In genomic region chr12:47281667-47282171, GRCh38 we compare ENCODE assay signal across 10 cellular contexts.
A peak's percentile ranks its signal among the peaks of the same experiment; 100 is the strongest.
DNase-seq lines count a peak whose midpoint lies in the region; ATAC-seq and TF ChIP-seq lines count a peak whose summit lies in the region.
"Had no signal": no experiment of that assay in that cellular context is flagged by ENCODE, and none has a peak within 500 bp of the region (broad histone marks: within the 10 kb centered on the region; RNA-seq: fewer than 3 reads in every experiment).

No MANE protein-coding gene starts in this region.

- DNase-seq in HFFc6 = no peak
- DNase-seq in T-helper 2 cell treated with Interferon-gamma antibody and Interleukin-4, amounts not matched to agents 5 μg/mL and 100 μg/mL, for 36 hours (ENCODE audit: low spot score) = peak; percentile 58
- DNase-seq in epithelial cell of esophagus (ENCODE audit: low read depth) = peak; percentile 56
- no peak for DNase-seq in smooth muscle cell (lab: John Stamatoyannopoulos, UW; ENCODE audit: unreplicated experiment)
- DNase-seq in NCI-H1694 (lab: John Stamatoyannopoulos, UW) = no peak
- no peak for DNase-seq in cerebellum (ENCODE audit: low spot score)
- DNase-seq: activated CD8-positive, alpha-beta memory T cell treated with anti-CD3 and anti-CD28 coated beads for 24 hours; NCI-H774 had no signal

- peaks cover 10% of the 10 kb centered on the region for H3F3A ChIP-seq in smooth muscle cell (ENCODE audit: low read depth)

- H3K79me2 ChIP-seq in smooth muscle cell (ENCODE audit: low read depth) = no peaks in the 10 kb centered on the region

- no peaks in the 10 kb centered on the region for H4K20me1 ChIP-seq in smooth muscle cell (ENCODE audit: low read depth)

- TF ChIP-seq CTCF in HFFc6 (IDR thresholded peaks at IDR 0.05) = no peak
- no peak for TF ChIP-seq CTCF in epithelial cell of esophagus (IDR thresholded peaks at IDR 0.05; ENCODE audit: insufficient read depth, low read depth, low read length, missing control alignments)
- no peak for TF ChIP-seq CTCF in smooth muscle cell (IDR thresholded peaks at IDR 0.05; ENCODE audit: borderline replicate concordance, insufficient read depth, poor library complexity, severe bottlenecking)

- peak overlapping the region; percentile 84 for H3K27ac ChIP-seq in smooth muscle cell (ENCODE audit: low read depth)
- H3K27ac ChIP-seq: breast epithelium had no signal

- peaks cover 48% of the 10 kb centered on the region for H3K4me1 Mint-ChIP-seq in HFFc6 (ENCODE audit: low read depth)
- peaks cover 41% of the 10 kb centered on the region for H3K4me1 Mint-ChIP-seq in T-helper 2 cell treated with Interferon-gamma antibody and Interleukin-4, amounts not matched to agents 5 μg/mL and 100 μg/mL, for 36 hours (ENCODE audit: low read depth)

- H3K9me3 Mint-ChIP-seq in HFFc6 = no peaks in the 10 kb centered on the region
- H3K9me3 Mint-ChIP-seq in T-helper 2 cell treated with Interferon-gamma antibody and Interleukin-4, amounts not matched to agents 5 μg/mL and 100 μg/mL, for 36 hours = no peaks in the 10 kb centered on the region

- no peak overlapping the region for H3K4me3 ChIP-seq in epithelial cell of esophagus (ENCODE audit: low read length)
- H3K4me3 ChIP-seq in smooth muscle cell = no peak overlapping the region
- H3K4me3 ChIP-seq: breast epithelium had no signal

- no peak for ATAC-seq in GM19467 (IDR thresholded peaks at IDR 0.05; ENCODE audit: unreplicated experiment)

- no peaks in the 10 kb centered on the region for H3K27me3 ChIP-seq in smooth muscle cell (ENCODE audit: low read depth)
- H3K27me3 ChIP-seq: breast epithelium had no signal

- no peaks in the 10 kb centered on the region for H3K27me3 Mint-ChIP-seq in HFFc6 (ENCODE audit: insufficient read depth)
- no peaks in the 10 kb centered on the region for H3K27me3 Mint-ChIP-seq in T-helper 2 cell treated with Interferon-gamma antibody and Interleukin-4, amounts not matched to agents 5 μg/mL and 100 μg/mL, for 36 hours (ENCODE audit: low read depth)

- no peaks in the 10 kb centered on the region for H3K9me3 ChIP-seq in smooth muscle cell (replicated peaks; ENCODE audit: low read depth)
- H3K9me3 ChIP-seq: breast epithelium had no signal

- H3K9ac ChIP-seq in smooth muscle cell (ENCODE audit: low read depth) = peak overlapping the region; percentile 45

- peaks cover 5% of the 10 kb centered on the region for H3K4me1 ChIP-seq in smooth muscle cell (ENCODE audit: low read depth)
- H3K4me1 ChIP-seq: breast epithelium had no signal

- no peaks in the 10 kb centered on the region for H3K36me3 ChIP-seq in smooth muscle cell (ENCODE audit: low read depth)
- H3K36me3 ChIP-seq: breast epithelium had no signal

- 48% methylated on average over 4 of the region's 4 CpGs for WGBS in smooth muscle cell (ENCODE audit: low lambda C conversion rate)

- peak overlapping the region; percentile 45 for H3K4me2 ChIP-seq in smooth muscle cell

- H3K36me3 Mint-ChIP-seq in HFFc6 (ENCODE audit: low read depth) = no peaks in the 10 kb centered on the region
- peaks cover 4% of the 10 kb centered on the region for H3K36me3 Mint-ChIP-seq in T-helper 2 cell treated with Interferon-gamma antibody and Interleukin-4, amounts not matched to agents 5 μg/mL and 100 μg/mL, for 36 hours (ENCODE audit: low read depth)

- peak overlapping the region; percentile 30 for H2AFZ ChIP-seq in smooth muscle cell (ENCODE audit: low read depth)

- peak overlapping the region; percentile 20; the same call in 1 of the 2 replicates for H3K27ac Mint-ChIP-seq in HFFc6
- peak overlapping the region; percentile 60 for H3K27ac Mint-ChIP-seq in T-helper 2 cell treated with Interferon-gamma antibody and Interleukin-4, amounts not matched to agents 5 μg/mL and 100 μg/mL, for 36 hours

- H3K4me3 Mint-ChIP-seq in HFFc6 = no peak overlapping the region
- no peak overlapping the region for H3K4me3 Mint-ChIP-seq in T-helper 2 cell treated with Interferon-gamma antibody and Interleukin-4, amounts not matched to agents 5 μg/mL and 100 μg/mL, for 36 hours

Comparison
In these comparisons a context has a peak if more than half of its experiments do, and no peak if none do; other contexts are left out.
1. DNase-seq: peak in T-helper 2 cell treated with Interferon-gamma antibody and Interleukin-4, amounts not matched to agents 5 μg/mL and 100 μg/mL, for 36 hours (single experiment) and epithelial cell of esophagus (single experiment); none in HFFc6 (single experiment), smooth muscle cell (single experiment), NCI-H1694 (single experiment) and cerebellum (single experiment).